ENCODE assay signal across 17 cellular contexts in the genomic region with DNA sequence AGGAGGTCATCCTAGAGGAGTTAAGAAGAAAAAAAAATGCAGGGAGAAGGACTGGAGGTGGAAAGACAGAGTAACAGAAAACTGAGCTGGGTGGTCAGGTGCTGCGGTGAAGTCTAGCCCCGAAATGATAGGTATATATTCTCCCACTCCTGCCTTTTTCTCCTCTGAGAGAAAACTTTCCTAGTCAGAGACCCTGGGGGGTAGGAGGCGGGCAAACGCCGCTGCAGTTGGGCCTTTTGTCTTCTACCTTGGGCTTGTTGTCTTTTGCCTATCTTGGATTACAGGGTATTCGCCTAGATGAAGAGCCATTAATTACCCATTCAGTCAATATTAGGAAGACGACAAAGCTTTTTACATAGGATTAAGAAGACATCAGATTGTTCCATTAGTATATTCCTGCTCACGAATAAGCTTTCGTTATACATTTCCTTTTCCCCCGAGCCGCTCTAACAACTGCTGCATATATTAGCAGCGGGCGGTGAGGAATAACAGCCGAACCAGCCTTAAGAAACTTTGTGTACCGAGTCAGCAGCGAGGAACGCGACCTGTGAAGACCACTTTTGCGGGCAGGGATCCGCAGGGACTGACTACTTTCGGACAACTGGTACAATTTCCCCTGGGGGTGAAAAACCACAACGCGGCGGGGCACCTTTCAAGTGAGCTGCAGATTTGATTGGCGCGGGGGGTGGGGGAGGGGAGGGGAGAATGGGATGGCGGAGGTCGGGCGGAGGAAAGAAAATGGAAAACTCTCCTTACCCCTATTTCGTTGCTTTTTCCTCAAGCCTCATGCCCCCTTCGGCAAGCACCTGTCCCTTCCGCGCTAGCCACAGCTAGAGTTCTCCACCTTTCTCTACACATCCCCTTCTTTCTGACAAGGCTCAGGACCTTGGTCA. TPM values are rescaled to one million over a fixed set of nuclear protein-coding genes. Genes with fewer than 3 reads are reported as not detected.
DNase-seq lines count a peak whose midpoint lies in the region; ATAC-seq and TF ChIP-seq lines count a peak whose summit lies in the region.
"Had no signal": no experiment of that assay in that cellular context is flagged by ENCODE, and none has a peak within 500 bp of the region (broad histone marks: within the 10 kb centered on the region; RNA-seq: fewer than 3 reads in every experiment).

No MANE protein-coding gene starts in this region.

- H3K27me3 ChIP-seq in naive thymus-derived CD4-positive, alpha-beta T cell (ENCODE audit: control insufficient read depth in 2 of 2, insufficient read depth in 2 of 2, low read length in 2 of 2), result peaks cover 9 to 64% of the 10 kb centered on the region in 2 donors
- H3K27me3 ChIP-seq: SJSA1 had no signal

- no peaks in the 10 kb centered on the region for H3K36me3 ChIP-seq in naive thymus-derived CD4-positive, alpha-beta T cell (ENCODE audit: control insufficient read depth in 2 of 3, insufficient read depth in 3 of 3, low read length in 3 of 3)
- H3K36me3 ChIP-seq: ascending aorta had no signal

- no peak overlapping the region for H3K27ac ChIP-seq in naive thymus-derived CD4-positive, alpha-beta T cell (ENCODE audit: low read depth, low read length)
- H3K27ac ChIP-seq: ascending aorta, SJSA1 had no signal

- CTCF ChIA-PET in naive thymus-derived CD4-positive, alpha-beta T cell (lab: Charles Lee), result no interaction called here

- peaks cover 14% of the 10 kb centered on the region for H3K36me3 Mint-ChIP-seq in HFFc6 (ENCODE audit: low read depth)
- peaks cover 0 to 30% (median 4%) of the 10 kb centered on the region in 5 donors for H3K36me3 Mint-ChIP-seq in naive thymus-derived CD4-positive, alpha-beta T cell

- no peak for TF ChIP-seq CTCF in AG09309 (IDR thresholded peaks at IDR 0.05; ENCODE audit: control insufficient read depth, insufficient read depth, low read depth, low read length, missing control alignments)
- no peak for TF ChIP-seq CTCF in HFFc6 (IDR thresholded peaks at IDR 0.05)
- TF ChIP-seq CTCF in fibroblast of villous mesenchyme (IDR thresholded peaks at IDR 0.05; ENCODE audit: insufficient read depth, low read depth, low read length), result no peak
- TF ChIP-seq CTCF in GM13976 (IDR thresholded peaks at IDR 0.05; ENCODE audit: borderline replicate concordance, control extremely low read depth, extremely low read depth, insufficient read depth, missing control alignments), result no peak

- peak overlapping the region; percentile 18 for H3K4me3 ChIP-seq in AG09309 (ENCODE audit: control insufficient read depth, low read depth, low read length)
- H3K4me3 ChIP-seq in fibroblast of villous mesenchyme (ENCODE audit: low read depth, low read length), result peak overlapping the region; percentile 78
- H3K4me3 ChIP-seq in naive thymus-derived CD4-positive, alpha-beta T cell (ENCODE audit: low read length), result no peak overlapping the region
- H3K4me3 ChIP-seq: ascending aorta, SJSA1 had no signal

- H3K9me3 ChIP-seq in naive thymus-derived CD4-positive, alpha-beta T cell (ENCODE audit: control insufficient read depth in 2 of 3, low read length in 3 of 3), result peaks cover 0 to 5% (median 0%) of the 10 kb centered on the region in 3 experiments
- H3K9me3 ChIP-seq: ascending aorta, SJSA1 had no signal

- H3K27ac Mint-ChIP-seq in HFFc6, result peak overlapping the region; percentile 11; the same call in 1 of the 2 replicates
- peak overlapping the region in 1 of 9 donors; percentile 73 for H3K27ac Mint-ChIP-seq in naive thymus-derived CD4-positive, alpha-beta T cell

- peaks cover 10% of the 10 kb centered on the region for H3K9me3 Mint-ChIP-seq in HFFc6
- peaks cover 5 to 75% (median 29%) of the 10 kb centered on the region in 11 donors for H3K9me3 Mint-ChIP-seq in naive thymus-derived CD4-positive, alpha-beta T cell

- peak overlapping the region; percentile 84 for H3K4me3 Mint-ChIP-seq in HFFc6
- peak overlapping the region in 6 of 10 donors; percentile 4 to 52 (median 20) for H3K4me3 Mint-ChIP-seq in naive thymus-derived CD4-positive, alpha-beta T cell

- no peak for ATAC-seq in naive thymus-derived CD4-positive, alpha-beta T cell
- ATAC-seq in HG02970 (IDR thresholded peaks at IDR 0.05; ENCODE audit: low FRiP score, unreplicated experiment), result no peak

- peaks cover 21% of the 10 kb centered on the region for H3K27me3 Mint-ChIP-seq in HFFc6 (ENCODE audit: insufficient read depth)
- H3K27me3 Mint-ChIP-seq in naive thymus-derived CD4-positive, alpha-beta T cell, result peaks cover 90 to 96% (median 91%) of the 10 kb centered on the region in 5 donors

- peaks cover 72% of the 10 kb centered on the region for H3K4me1 Mint-ChIP-seq in HFFc6 (ENCODE audit: low read depth)
- peaks cover 5 to 37% (median 21%) of the 10 kb centered on the region in 7 donors for H3K4me1 Mint-ChIP-seq in naive thymus-derived CD4-positive, alpha-beta T cell

- POLR2A ChIA-PET in naive thymus-derived CD4-positive, alpha-beta T cell (lab: Charles Lee), result no interaction called here

- in situ Hi-C loops in GM13976 (cut with MboI; ENCODE audit: low sequenced_read_pairs, unreplicated experiment), result loop anchor here (25.0 kb wide), 3 partner anchors 334 to 1009 kb away; no protein-coding TSS in a partner anchor

- H3K4me1 ChIP-seq in naive thymus-derived CD4-positive, alpha-beta T cell (ENCODE audit: control insufficient read depth in 2 of 2, insufficient read depth in 2 of 2, low read length in 2 of 2), result no peaks in the 10 kb centered on the region

- intact Hi-C loops in naive thymus-derived CD4-positive, alpha-beta T cell (cut with micrococcal nuclease), result no loop called here

- DNase-seq in AG09309 (ENCODE audit: low read depth) (no peak), HFFc6 (no peak), fibroblast of villous mesenchyme (ENCODE audit: low read depth) (peak; percentile 72), activated T-cell treated with anti-CD3 and anti-CD28 coated beads for 4 hours (no peak), GM13976 (ENCODE audit: low spot score) (no peak), activated gamma-delta T cell (lab: John Stamatoyannopoulos, UW) (no peak)
- no peak for DNase-seq in naive thymus-derived CD4-positive, alpha-beta T cell
- DNase-seq: cortex of kidney; GDM1; NCI-H1436 treated with DMSO at 0.1 percent for 48 hours; NCI-H226; OCI-M1; stimulated activated CD4-positive, alpha-beta T cell treated with anti-CD3 and anti-CD28 coated beads, Interleukin-15, amount 100 ng/mL, for 24 hours had no signal

RNA-seq across cellular contexts. Expression of a gene that starts 5.7 kb away (rescaled TPM):
- total RNA-seq in HFFc6 (2021; fragmentation: NEBNext Ultra II Directional; extraction: Animal tissue kit (Norgen Biotek cat#: 25700)), result 10 to 100 TPM; 15.9 to 22.8 (median 17.9) TPM
- total RNA-seq in fibroblast of villous mesenchyme, result 7.8 and 25.4 TPM in 2 replicates
- total RNA-seq in naive thymus-derived CD4-positive, alpha-beta T cell, result not detected
- polyA plus RNA-seq in naive thymus-derived CD4-positive, alpha-beta T cell, result not detected
- total RNA-seq: ascending aorta, glomerular endothelial cell had no signal
